In the genomic region with DNA sequence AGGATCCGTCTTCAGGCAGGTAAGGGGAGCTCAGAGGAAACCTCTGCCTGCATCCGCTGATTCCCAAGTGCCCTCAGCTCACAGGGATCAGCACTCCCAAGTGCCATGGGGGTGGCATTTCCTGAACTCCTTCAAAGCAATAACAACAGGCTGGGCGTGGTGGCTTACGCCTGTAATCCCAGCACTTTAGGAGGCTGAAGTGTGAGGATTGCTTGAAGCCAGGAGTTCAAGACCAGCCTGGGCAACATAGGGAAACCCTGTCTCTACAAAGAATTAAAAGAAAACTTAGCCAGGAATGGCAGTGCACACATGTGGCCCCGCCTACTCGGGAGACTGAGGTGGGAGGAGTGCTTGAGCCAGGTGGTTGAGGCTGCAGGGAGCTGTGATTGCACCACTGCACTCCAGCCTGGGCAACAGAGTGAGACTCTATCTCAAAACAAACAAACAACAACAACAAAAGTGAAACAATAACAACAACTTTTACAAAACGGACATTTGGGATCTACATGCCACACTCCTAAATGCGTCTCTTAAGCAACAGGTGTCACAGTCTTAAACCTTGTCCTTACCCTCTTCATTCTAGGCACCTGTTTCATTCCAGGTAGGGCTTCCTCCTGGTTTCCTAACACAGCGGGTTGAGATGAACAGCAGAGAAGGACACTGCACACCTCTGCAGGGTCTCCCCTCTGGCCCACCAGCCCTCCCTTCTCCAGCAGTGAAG, we compare ENCODE assay signal across 8 cellular contexts.
DNase-seq lines count a peak whose midpoint lies in the region; ATAC-seq and TF ChIP-seq lines count a peak whose summit lies in the region.

No MANE protein-coding gene starts in this region.

- no peaks in the 10 kb centered on the region for H3K9me3 Mint-ChIP-seq in activated naive CD4-positive, alpha-beta T cell treated with anti-CD3 and anti-CD28 coated beads, Interleukin-2, amount 50 U/mL, for 24 hours
- peaks cover 4% of the 10 kb centered on the region for H3K9me3 Mint-ChIP-seq in activated CD8-positive, alpha-beta T cell treated with anti-CD3 and anti-CD28 coated beads for 36 hours

- no peaks in the 10 kb centered on the region for H3K27me3 ChIP-seq in left lung

- POLR2A ChIA-PET in activated CD8-positive, alpha-beta T cell treated with anti-CD3 and anti-CD28 coated beads for 36 hours (lab: Charles Lee), result interaction anchor here (0.5 to 2.1 kb wide), 4 partner anchors 8 to 370 kb away, joined by 3 to 7 read pairs (median 4); no protein-coding TSS in a partner anchor

- intact Hi-C loops in activated CD8-positive, alpha-beta T cell treated with anti-CD3 and anti-CD28 coated beads for 36 hours (cut with micrococcal nuclease), result loop anchor here (5.0 to 10.0 kb wide), 4 partner anchors 78 to 433 kb away; partner anchors contain the start of gene INSIG1
- intact Hi-C loops in left lung (cut with DNase I), result loop anchor here in 1 of 2 donors (10.0 kb wide), 1 partner anchor 76 kb away; the partner anchor contains the start of gene PAXIP1

- DNase-seq in activated naive CD4-positive, alpha-beta T cell treated with Interleukin-2 at 50 U/mL for 16 hours, result no peak
- DNase-seq in activated CD8-positive, alpha-beta T cell treated with anti-CD3 and anti-CD28 coated beads for 36 hours, result peak; percentile 15
- DNase-seq in left lung, result no peak
- DNase-seq in effector CD8-positive, alpha-beta T cell (lab: John Stamatoyannopoulos, UW), result no peak
- DNase-seq in NCI-H187 treated with DMSO at 0.1 percent for 48 hours (lab: John Stamatoyannopoulos, UW), result no peak

- TF ChIP-seq CTCF in activated CD8-positive, alpha-beta T cell treated with anti-CD3 and anti-CD28 coated beads for 36 hours (IDR thresholded peaks at IDR 0.05), result no peak
- no peak for TF ChIP-seq CTCF in left lung (IDR thresholded peaks at IDR 0.05)

- ATAC-seq in activated CD8-positive, alpha-beta T cell treated with anti-CD3 and anti-CD28 coated beads for 36 hours, result no peak
- ATAC-seq in left lung, result peak; percentile 56
- ATAC-seq in GM21423 (IDR thresholded peaks at IDR 0.05; ENCODE audit: unreplicated experiment), result no peak

- H3K36me3 Mint-ChIP-seq in activated naive CD4-positive, alpha-beta T cell treated with anti-CD3 and anti-CD28 coated beads, Interleukin-2, amount 50 U/mL, for 24 hours, result peaks cover 8% of the 10 kb centered on the region
- H3K36me3 Mint-ChIP-seq in activated CD8-positive, alpha-beta T cell treated with anti-CD3 and anti-CD28 coated beads for 36 hours (ENCODE audit: low read depth), result peaks cover 17% of the 10 kb centered on the region

- H3K36me3 ChIP-seq in left lung, result peaks cover 0 to under 1% of the 10 kb centered on the region in 2 donors
- H3K36me3 ChIP-seq in urinary bladder (ENCODE audit: insufficient read depth), result no peaks in the 10 kb centered on the region

- 61% methylated on average over 9 of the region's 9 CpGs for WGBS in urinary bladder

- H3K27ac Mint-ChIP-seq in activated naive CD4-positive, alpha-beta T cell treated with anti-CD3 and anti-CD28 coated beads, Interleukin-2, amount 50 U/mL, for 24 hours, result peak overlapping the region; percentile 97
- H3K27ac Mint-ChIP-seq in activated CD8-positive, alpha-beta T cell treated with anti-CD3 and anti-CD28 coated beads for 36 hours, result peak overlapping the region; percentile 99

- H3K4me3 ChIP-seq in left lung (peak overlapping the region; percentile 61 to 64), urinary bladder (ENCODE audit: low read depth, low read length) (peak overlapping the region; percentile 51)

- H3K4me3 Mint-ChIP-seq in activated naive CD4-positive, alpha-beta T cell treated with anti-CD3 and anti-CD28 coated beads, Interleukin-2, amount 50 U/mL, for 24 hours, result peak overlapping the region; percentile 94
- peak overlapping the region; percentile 83 for H3K4me3 Mint-ChIP-seq in activated CD8-positive, alpha-beta T cell treated with anti-CD3 and anti-CD28 coated beads for 36 hours

- H3K27ac ChIP-seq in left lung, result peak overlapping the region; percentile 85 to 91
- peak overlapping the region; percentile 43 for H3K27ac ChIP-seq in urinary bladder (ENCODE audit: low read depth)

- peaks cover 34% of the 10 kb centered on the region for H3K4me1 Mint-ChIP-seq in activated naive CD4-positive, alpha-beta T cell treated with anti-CD3 and anti-CD28 coated beads, Interleukin-2, amount 50 U/mL, for 24 hours
- H3K4me1 Mint-ChIP-seq in activated CD8-positive, alpha-beta T cell treated with anti-CD3 and anti-CD28 coated beads for 36 hours (ENCODE audit: low read depth), result peaks cover 20% of the 10 kb centered on the region

- H3K9me3 ChIP-seq in left lung, result peaks cover 0 to 10% of the 10 kb centered on the region in 2 donors

- H3K27me3 Mint-ChIP-seq in activated naive CD4-positive, alpha-beta T cell treated with anti-CD3 and anti-CD28 coated beads, Interleukin-2, amount 50 U/mL, for 24 hours, result no peaks in the 10 kb centered on the region
- H3K27me3 Mint-ChIP-seq in activated CD8-positive, alpha-beta T cell treated with anti-CD3 and anti-CD28 coated beads for 36 hours, result no peaks in the 10 kb centered on the region

- CTCF ChIA-PET in activated CD8-positive, alpha-beta T cell treated with anti-CD3 and anti-CD28 coated beads for 36 hours (lab: Charles Lee), result interaction anchor here (2.1 to 4.6 kb wide), 3 partner anchors 16 to 30 kb away, joined by 11 to 155 read pairs (median 77); no protein-coding TSS in a partner anchor

- peaks cover 4 to 8% of the 10 kb centered on the region in 2 donors for H3K4me1 ChIP-seq in left lung
- H3K4me1 ChIP-seq in urinary bladder (ENCODE audit: insufficient read depth), result no peaks in the 10 kb centered on the region
